Comparison of ENCODE assay signal across 8 cellular contexts in genomic region chr5:110054240-110054639, GRCh38.
DNase-seq lines count a peak whose midpoint lies in the region; ATAC-seq, FAIRE-seq and TF ChIP-seq lines count a peak whose summit lies in the region.

No MANE protein-coding gene starts in this region.

- no peaks in the 10 kb centered on the region for H3K79me2 ChIP-seq in astrocyte (ENCODE audit: insufficient read depth, low read length)

- TF ChIP-seq POLR2A in esophagus muscularis mucosa (IDR thresholded peaks at IDR 0.05; ENCODE audit: low read depth) = no peak

- H3K4me3 Mint-ChIP-seq in astrocyte (ENCODE audit: unreplicated experiment) = no peak overlapping the region

- DNase-seq in DMS153 (lab: John Stamatoyannopoulos, UW) = peak; percentile 75
- peak; percentile 51 for DNase-seq in M059J (ENCODE audit: low read depth)
- peak in 4 of 5 experiments; percentile 3 to 97 (median 61) for DNase-seq in T-helper 2 cell
- DNase-seq in astrocyte (ENCODE audit: low read depth) = peak; percentile 89
- peak; percentile 56 for DNase-seq in mucosa of gallbladder (ENCODE audit: low spot score)
- DNase-seq in stromal cell of bone marrow (ENCODE audit: low read depth) = peak; percentile 31
- DNase-seq in esophagus muscularis mucosa (ENCODE audit: extremely low spot score) = no peak

- FAIRE-seq in astrocyte (lab: Jason Lieb, UNC) = peak; percentile 78

- H3K4me1 Mint-ChIP-seq in astrocyte (ENCODE audit: low read depth, unreplicated experiment) = peaks cover 18% of the 10 kb centered on the region

- ATAC-seq in GM21576 (IDR thresholded peaks at IDR 0.05; ENCODE audit: unreplicated experiment) = peak; percentile 87

- H3K27me3 ChIP-seq in astrocyte (ENCODE audit: insufficient read depth, low read length) (no peaks in the 10 kb centered on the region), esophagus muscularis mucosa (no peaks in the 10 kb centered on the region)

- intact Hi-C loops in esophagus muscularis mucosa (cut with DNase I) = no loop called here

- H3K36me3 ChIP-seq in astrocyte (ENCODE audit: insufficient read depth, low read length) = no peaks in the 10 kb centered on the region
- H3K36me3 ChIP-seq in esophagus muscularis mucosa = no peaks in the 10 kb centered on the region

- H3K27ac ChIP-seq in astrocyte (ENCODE audit: low read depth, low read length) (no peak overlapping the region), esophagus muscularis mucosa (replicated peaks in 1 of 4) (no peak overlapping the region)

- TF ChIP-seq EP300 in esophagus muscularis mucosa (IDR thresholded peaks at IDR 0.05) = no peak

- no peak overlapping the region for H3K9ac ChIP-seq in astrocyte (ENCODE audit: low read length)

- H3K9me3 Mint-ChIP-seq in astrocyte (ENCODE audit: unreplicated experiment) = no peaks in the 10 kb centered on the region

- H3K36me3 Mint-ChIP-seq in astrocyte (ENCODE audit: low read depth, unreplicated experiment) = no peaks in the 10 kb centered on the region

- H3K27me3 Mint-ChIP-seq in astrocyte (ENCODE audit: low read depth, unreplicated experiment) = no peaks in the 10 kb centered on the region

- H3K4me3 ChIP-seq in astrocyte (ENCODE audit: insufficient read depth, low read depth, low read length) (no peak overlapping the region), esophagus muscularis mucosa (no peak overlapping the region)

- H3K9me3 ChIP-seq in astrocyte (ENCODE audit: insufficient read depth, low read depth, low read length) (no peaks in the 10 kb centered on the region), esophagus muscularis mucosa (no peaks in the 10 kb centered on the region)

- H3K4me1 ChIP-seq in astrocyte (ENCODE audit: insufficient read depth, low read length) (peaks cover 4% of the 10 kb centered on the region), esophagus muscularis mucosa (peaks cover 0 to 22% (median 6%) of the 10 kb centered on the region in 4 donors)

- TF ChIP-seq CTCF in astrocyte (IDR thresholded peaks at IDR 0.05; ENCODE audit: insufficient read depth, low read depth, low read length) = peak; percentile 36
- peak in 1 of 3 experiments; percentile 26 for TF ChIP-seq CTCF in esophagus muscularis mucosa (IDR thresholded peaks at IDR 0.05)

- no peak overlapping the region for H3K27ac Mint-ChIP-seq in astrocyte (ENCODE audit: unreplicated experiment)

- H2AFZ ChIP-seq in astrocyte (ENCODE audit: low read depth, low read length) = no peak overlapping the region

- H4K20me1 ChIP-seq in astrocyte (ENCODE audit: insufficient read depth, low read length) = no peaks in the 10 kb centered on the region

- peak overlapping the region; percentile 0 for H3K4me2 ChIP-seq in astrocyte (ENCODE audit: low read length)

- WGBS in esophagus muscularis mucosa = 50% methylated on average over 2 of the region's 2 CpGs
